ENCODE assay signal across 7 cellular contexts in the genomic region with DNA sequence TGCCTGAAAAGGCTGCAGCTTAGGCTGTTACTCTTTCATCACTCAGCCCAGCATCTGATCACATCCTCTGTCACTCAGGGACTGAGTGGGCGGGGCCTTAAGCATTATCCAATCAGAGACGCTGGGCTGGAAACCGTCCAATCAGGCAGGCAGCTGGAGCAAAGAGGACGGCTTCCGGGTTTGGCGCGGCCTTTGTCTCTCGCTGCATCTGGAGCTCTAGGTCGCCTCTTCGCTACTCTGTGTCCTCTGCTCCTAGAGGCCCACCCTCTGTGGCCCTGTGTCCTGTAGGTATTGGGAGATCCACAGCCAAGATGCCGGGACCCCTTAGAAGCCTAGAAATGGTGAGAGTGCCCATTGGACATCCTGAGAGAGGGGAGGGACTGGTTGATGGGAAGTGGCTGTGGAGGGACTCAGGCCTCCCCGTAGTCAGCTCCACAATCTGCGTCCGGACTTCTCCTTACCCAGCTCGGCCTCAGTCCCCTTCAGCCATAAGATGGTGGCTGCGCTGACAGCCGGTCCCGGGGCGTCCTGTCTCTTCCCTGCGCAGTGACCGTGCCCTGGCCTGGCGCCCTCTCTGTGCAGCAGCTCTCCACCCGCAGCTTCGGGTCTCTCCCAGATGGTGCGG.
DNase-seq lines count a peak whose midpoint lies in the region; ATAC-seq and TF ChIP-seq lines count a peak whose summit lies in the region.

TSS of gene ZNF486 (plus strand) at position 195 of the 625 bp plus-strand sequence. CDS start at position 312, 117 bp downstream.

- H3K27ac Mint-ChIP-seq in activated naive CD4-positive, alpha-beta T cell treated with anti-CD3 and anti-CD28 coated beads, Interleukin-2, amount 10 ng/mL, durations not matched to agents 7 days and 5 days, result peak within 1 kb of the TSS; percentile 95

- H3K4me1 Mint-ChIP-seq in activated naive CD4-positive, alpha-beta T cell treated with anti-CD3 and anti-CD28 coated beads, Interleukin-2, amount 10 ng/mL, durations not matched to agents 7 days and 5 days, result peaks cover 23% of the 10 kb centered on the region

- H3K4me3 ChIP-seq in subcutaneous abdominal adipose tissue (ENCODE audit: low read depth in 1 of 5, low read length in 5 of 5), result peak within 1 kb of the TSS; percentile 88 to 100 (median 97)

- peaks cover 56% of the 10 kb centered on the region for H3K9me3 Mint-ChIP-seq in activated naive CD4-positive, alpha-beta T cell treated with anti-CD3 and anti-CD28 coated beads, Interleukin-2, amount 10 ng/mL, durations not matched to agents 7 days and 5 days

- no peaks in the 10 kb centered on the region for H3K9me3 ChIP-seq in subcutaneous abdominal adipose tissue (ENCODE audit: control insufficient read depth in 5 of 5, low read length in 5 of 5)

- peaks cover 0 to 16% (median 10%) of the 10 kb centered on the region in 5 donors for H3K4me1 ChIP-seq in subcutaneous abdominal adipose tissue (ENCODE audit: control insufficient read depth in 5 of 5, insufficient read depth in 5 of 5, low read length in 5 of 5)

- H3K27me3 Mint-ChIP-seq in activated naive CD4-positive, alpha-beta T cell treated with anti-CD3 and anti-CD28 coated beads, Interleukin-2, amount 10 ng/mL, durations not matched to agents 7 days and 5 days, result no peaks in the 10 kb centered on the region

- peak within 1 kb of the TSS; percentile 95 for H3K4me3 Mint-ChIP-seq in activated naive CD4-positive, alpha-beta T cell treated with anti-CD3 and anti-CD28 coated beads, Interleukin-2, amount 10 ng/mL, durations not matched to agents 7 days and 5 days

- POLR2A ChIA-PET in RWPE1 (lab: Yijun Ruan, JAX; ENCODE audit: low non-redundant PET), result no interaction called here

- TF ChIP-seq CTCF in RWPE1 (conservative IDR thresholded peaks at IDR 0.05; ENCODE audit: low read depth), result no peak

- no peaks in the 10 kb centered on the region for H3K27me3 ChIP-seq in subcutaneous abdominal adipose tissue (ENCODE audit: control insufficient read depth in 5 of 5, insufficient read depth in 4 of 5, low read length in 5 of 5)

- ATAC-seq in GM18868 (IDR thresholded peaks at IDR 0.05; ENCODE audit: unreplicated experiment) (peak; percentile 88), HG03108 (IDR thresholded peaks at IDR 0.05; ENCODE audit: unreplicated experiment) (peak; percentile 84)

- peaks cover 0 to 9% (median 2%) of the 10 kb centered on the region in 5 donors for H3K36me3 ChIP-seq in subcutaneous abdominal adipose tissue (ENCODE audit: control insufficient read depth in 5 of 5, insufficient read depth in 5 of 5, low read length in 5 of 5)

- H3K36me3 Mint-ChIP-seq in activated naive CD4-positive, alpha-beta T cell treated with anti-CD3 and anti-CD28 coated beads, Interleukin-2, amount 10 ng/mL, durations not matched to agents 7 days and 5 days, result peaks cover 55% of the 10 kb centered on the region

- DNase-seq in RWPE1 (ENCODE audit: low spot score), result peak; percentile 77
- peak; percentile 94 for DNase-seq in activated naive CD4-positive, alpha-beta T cell treated with anti-CD3 and anti-CD28 coated beads, Interleukin-2, amount 10 ng/mL, durations not matched to agents 7 days and 5 days
- DNase-seq in glomerular visceral epithelial cell (ENCODE audit: extremely low spot score), result peak; percentile 20
- DNase-seq in non-pigmented ciliary epithelial cell (ENCODE audit: low read depth), result peak; percentile 87

- H3K9ac ChIP-seq in subcutaneous abdominal adipose tissue (ENCODE audit: low read length in 5 of 5), result peak within 1 kb of the TSS; percentile 75 to 92 (median 83)

- CTCF ChIA-PET in RWPE1 (lab: Yijun Ruan, JAX), result no interaction called here
- CTCF ChIA-PET in activated naive CD4-positive, alpha-beta T cell treated with anti-CD3 and anti-CD28 coated beads, Interleukin-2, amount 10 ng/mL, durations not matched to agents 7 days and 5 days (lab: Charles Lee), result interaction anchor here (1.2 kb wide), 1 partner anchor 71 kb away, joined by 3 read pairs; no protein-coding TSS in a partner anchor

- H3K27ac ChIP-seq in RWPE1, result peak within 1 kb of the TSS; percentile 72
- peak within 1 kb of the TSS; percentile 50 for H3K27ac ChIP-seq in subcutaneous abdominal adipose tissue (ENCODE audit: low read depth, low read length)

Comparison
In these comparisons a context has a peak if more than half of its experiments do, and no peak if none do; other contexts are left out.
1. Peak in every context shown above with its lines: DNase-seq, ATAC-seq, H3K4me3 ChIP-seq and H3K27ac ChIP-seq.
2. DNase-seq: peak in every context shown above with its lines; median percentile 94 in activated naive CD4-positive, alpha-beta T cell treated with anti-CD3 and anti-CD28 coated beads, Interleukin-2, amount 10 ng/mL, durations not matched to agents 7 days and 5 days; 87 in non-pigmented ciliary epithelial cell; 77 in RWPE1; 20 in glomerular visceral epithelial cell.